ENCODE assay signal across 9 cellular contexts in the genomic region with DNA sequence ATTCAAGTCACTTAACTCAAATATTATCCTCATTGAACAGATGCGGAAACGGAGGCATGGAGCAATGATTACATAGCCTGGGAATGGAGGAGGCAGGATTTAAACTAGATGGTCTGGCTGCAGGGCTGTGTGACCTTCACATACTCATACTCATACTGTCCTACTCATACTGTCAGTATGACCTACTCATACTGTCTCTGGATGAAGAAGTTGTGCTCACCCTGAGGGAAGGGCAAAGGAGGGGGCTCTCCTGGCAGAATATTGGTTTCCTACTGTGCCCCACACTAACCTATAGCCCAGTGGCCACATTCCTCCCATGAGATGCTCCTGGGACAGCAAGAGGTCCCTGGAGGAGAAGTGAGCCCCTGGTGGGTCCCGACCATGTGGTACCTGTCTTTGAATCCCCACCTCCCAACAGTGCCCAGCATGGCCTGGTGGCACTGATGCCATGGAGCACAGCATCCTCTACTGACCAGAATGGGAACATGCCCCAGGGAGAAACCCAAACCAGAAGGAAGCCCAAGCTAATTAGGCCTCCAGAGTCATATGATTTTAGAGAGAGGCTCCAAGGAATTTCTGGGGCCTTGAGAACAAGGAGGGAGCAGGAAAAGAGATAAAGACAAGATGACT.
A peak's percentile ranks its signal among the peaks of the same experiment; 100 is the strongest.
DNase-seq lines count a peak whose midpoint lies in the region; ATAC-seq and TF ChIP-seq lines count a peak whose summit lies in the region.
"Had no signal": no experiment of that assay in that cellular context is flagged by ENCODE, and none has a peak within 500 bp of the region (broad histone marks: within the 10 kb centered on the region; RNA-seq: fewer than 3 reads in every experiment).

No MANE protein-coding gene starts in this region.

- no peaks in the 10 kb centered on the region for H3K9me3 ChIP-seq in DOHH2 (ENCODE audit: control insufficient read depth, insufficient read depth, low read length)

- no peaks in the 10 kb centered on the region for H3K4me1 Mint-ChIP-seq in neural crest cell

- H3K36me3 ChIP-seq in DOHH2 (ENCODE audit: control insufficient read depth, low read length) = no peaks in the 10 kb centered on the region

- H3K79me2 ChIP-seq in DOHH2 (ENCODE audit: control insufficient read depth, low read length) = no peaks in the 10 kb centered on the region

- no peak overlapping the region for H3K27ac ChIP-seq in DOHH2 (ENCODE audit: low read depth, low read length)
- H3K27ac ChIP-seq: SK-N-MC had no signal

- H3F3A ChIP-seq in DOHH2 (ENCODE audit: control insufficient read depth, insufficient read depth) = no peaks in the 10 kb centered on the region

- ATAC-seq in HG03025 (IDR thresholded peaks at IDR 0.05; ENCODE audit: low FRiP score, unreplicated experiment) = no peak

- no peaks in the 10 kb centered on the region for H3K36me3 Mint-ChIP-seq in neural crest cell (ENCODE audit: low read depth)

- peaks cover 2% of the 10 kb centered on the region for H3K9me3 Mint-ChIP-seq in neural crest cell
- H3K9me3 Mint-ChIP-seq: dendritic cell treated with granulocyte-macrophage colony-stimulating factor and Interleukin-4, amounts not matched to agents 40 ng/mL and 50 ng/mL, for 4 days had no signal

- H3K27me3 Mint-ChIP-seq in neural crest cell (ENCODE audit: low read depth) = peaks cover 2% of the 10 kb centered on the region

- peaks cover 7% of the 10 kb centered on the region; the same call in 1 of the 2 replicates for H3K27me3 ChIP-seq in DOHH2 (ENCODE audit: control insufficient read depth, low read length)

- TF ChIP-seq CTCF in DOHH2 (IDR thresholded peaks at IDR 0.05; ENCODE audit: low read depth, low read length, poor library complexity, severe bottlenecking) (peak; percentile 42), neural crest cell (conservative IDR thresholded peaks at IDR 0.05) (peak; percentile 31)

- no peak overlapping the region for H3K27ac Mint-ChIP-seq in neural crest cell (ENCODE audit: unreplicated experiment)
- H3K27ac Mint-ChIP-seq: dendritic cell treated with granulocyte-macrophage colony-stimulating factor and Interleukin-4, amounts not matched to agents 40 ng/mL and 50 ng/mL, for 4 days had no signal

- no peaks in the 10 kb centered on the region for H4K20me1 ChIP-seq in DOHH2 (ENCODE audit: control insufficient read depth, insufficient read depth, low read depth, low read length)

- no peak overlapping the region for H3K4me2 ChIP-seq in DOHH2 (ENCODE audit: low read length)

- no peak overlapping the region for H3K4me3 ChIP-seq in DOHH2 (ENCODE audit: low read length)
- H3K4me3 ChIP-seq: SK-N-MC had no signal

- H3K4me3 Mint-ChIP-seq in neural crest cell = no peak overlapping the region
- H3K4me3 Mint-ChIP-seq: dendritic cell treated with granulocyte-macrophage colony-stimulating factor and Interleukin-4, amounts not matched to agents 40 ng/mL and 50 ng/mL, for 4 days had no signal

- no peaks in the 10 kb centered on the region for H3K9me2 ChIP-seq in DOHH2 (replicated peaks; ENCODE audit: control insufficient read depth, low read length)

- DNase-seq in NAMALWA (ENCODE audit: low spot score) (peak; percentile 12), astrocyte of the hippocampus (ENCODE audit: low read depth, low spot score) (peak; percentile 10), neural crest cell (ENCODE audit: low read depth, low spot score) (no peak), epidermal melanocyte (ENCODE audit: insufficient read length, low spot score) (no peak), NOMO-1 treated with dmso at 0.1 percent for 144 hours (lab: John Stamatoyannopoulos, UW; ENCODE audit: unreplicated experiment) (no peak)

- no peaks in the 10 kb centered on the region for H3K4me1 ChIP-seq in DOHH2 (ENCODE audit: control insufficient read depth, low read length)

Comparison
In these comparisons a context has a peak if more than half of its experiments do, and no peak if none do; other contexts are left out.
1. DNase-seq: peak in NAMALWA (single experiment) and astrocyte of the hippocampus (single experiment); none in neural crest cell (single experiment), epidermal melanocyte (single experiment) and NOMO-1 treated with dmso at 0.1 percent for 144 hours (single experiment).